In genomic region chr22:29997516-29997915, GRCh38 we compare ENCODE assay signal across 25 cellular contexts.
"Had no signal": no experiment of that assay in that cellular context is flagged by ENCODE, and none has a peak within 500 bp of the region (broad histone marks: within the 10 kb centered on the region; RNA-seq: fewer than 3 reads in every experiment).

No MANE protein-coding gene starts in this region.

- H3K4me2 ChIP-seq: hepatocyte had no signal

- H3K36me3 ChIP-seq: colonic mucosa, uterus had no signal

- DNase-seq: activated CD4-positive, alpha-beta memory T cell treated with anti-CD3 and anti-CD28 coated beads for 36 hours; activated CD4-positive, alpha-beta T cell treated with anti-CD3 and anti-CD28 coated beads, Interleukin-2, amount 10 ng/mL, durations not matched to agents 24 days and 14 days; activated CD4-positive, CD25-positive, alpha-beta regulatory T cell treated with anti-CD3 and anti-CD28 coated beads, Interleukin-2, amount 50 U/mL, for 72 hours; activated CD8-positive, alpha-beta memory T cell treated with anti-CD3 and anti-CD28 coated beads, Interleukin-2, amount 50 U/mL, for 4 hours; activated T-cell treated with anti-CD3 and anti-CD28 coated beads, Interleukin-2, amount 50 U/mL, for 48 hours; colonic mucosa; dorsolateral prefrontal cortex; effector memory CD4-positive, alpha-beta T cell; erythroblast; left cardiac atrium; left ventricle myocardium superior; midbrain; naive thymus-derived CD4-positive, alpha-beta T cell; posterior cingulate gyrus; right cardiac atrium; stimulated activated CD4-positive, alpha-beta T cell treated with anti-CD3 and anti-CD28 coated beads, Interleukin-2, amount 100 ng/mL, for 48 hours; stimulated activated naive CD8-positive, alpha-beta T cell treated with anti-CD3 and anti-CD28 coated beads, Interleukin-15, Interleukin-2, amounts not matched to agents 100 U/mL and 50 U/mL, for 24 hours; testis; trophoblast cell; uterus had no signal

- H3K4me3 ChIP-seq: colonic mucosa, dorsolateral prefrontal cortex, gastroesophageal sphincter, hepatocyte, testis, uterus had no signal

- FAIRE-seq: bronchial epithelial cell, keratinocyte, TTC549 had no signal

- H3K9me3 ChIP-seq: colonic mucosa, gastroesophageal sphincter, testis, uterus had no signal

- H3K4me1 ChIP-seq: uterus had no signal

- H2AFZ ChIP-seq: hepatocyte had no signal

- ATAC-seq: gastroesophageal sphincter; left cardiac atrium; left ventricle myocardium superior; naive thymus-derived CD4-positive, alpha-beta T cell; right cardiac atrium; stimulated activated naive CD8-positive, alpha-beta T cell treated with anti-CD3 and anti-CD28 coated beads, Interleukin-15, Interleukin-2, amounts not matched to agents 100 U/mL and 50 U/mL, for 24 hours had no signal

- H3K27ac ChIP-seq: colonic mucosa, gastroesophageal sphincter, hepatocyte, testis, uterus had no signal

- H3K27me3 ChIP-seq: colonic mucosa, dorsolateral prefrontal cortex, gastroesophageal sphincter, hepatocyte, testis, uterus had no signal
